35 cellular contexts compared by ENCODE assay signal in the genomic region with DNA sequence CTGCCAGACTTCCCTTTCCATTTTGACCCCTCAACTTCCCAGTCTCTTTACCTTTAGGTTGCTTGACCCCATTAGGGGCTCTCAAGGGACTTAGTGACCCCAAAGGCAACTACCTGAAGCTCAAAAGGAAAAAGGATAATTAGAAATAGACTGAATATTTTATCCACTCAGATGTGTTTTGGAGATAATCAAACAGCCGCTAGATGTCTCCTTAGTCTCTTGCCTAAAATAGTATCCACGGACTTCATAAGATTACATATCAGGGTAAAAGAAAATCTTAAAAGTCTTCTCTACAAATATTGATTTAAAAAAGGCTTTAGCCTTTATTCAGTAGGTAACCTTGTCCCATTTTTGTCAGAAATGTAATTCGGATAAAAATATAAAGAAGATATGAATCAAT. TPM values are rescaled to one million over a fixed set of nuclear protein-coding genes. Genes with fewer than 3 reads are reported as not detected.
DNase-seq lines count a peak whose midpoint lies in the region; ATAC-seq, FAIRE-seq and TF ChIP-seq lines count a peak whose summit lies in the region.
"Had no signal": no experiment of that assay in that cellular context is flagged by ENCODE, and none has a peak within 500 bp of the region (broad histone marks: within the 10 kb centered on the region; RNA-seq: fewer than 3 reads in every experiment).

No MANE protein-coding gene starts in this region.

- H3K27ac ChIP-seq in CD4-positive, CD25-positive, alpha-beta regulatory T cell (ENCODE audit: insufficient read depth, low read length, poor library complexity, severe bottlenecking): peak overlapping the region; percentile 42
- H3K27ac ChIP-seq in K562 (ENCODE audit: extremely low read depth, low read depth, low read length) (no peak overlapping the region), lower lobe of right lung (no peak overlapping the region)
- H3K27ac ChIP-seq: body of pancreas, esophagus squamous epithelium, heart right ventricle, psoas muscle, tibial artery had no signal

- TF ChIP-seq CTCF in K562 (IDR thresholded peaks at IDR 0.05 in 2 of 3, conservative IDR thresholded peaks at IDR 0.05 in 1 of 3; ENCODE audit: insufficient read depth in 2 of 3, low read depth in 1 of 3, low read length in 3 of 3): peak in 2 of 3 experiments; percentile 5 to 43; a peak in 3 of 6 replicates
- no peak for TF ChIP-seq CTCF in lower lobe of right lung (IDR thresholded peaks at IDR 0.05)

- H3K79me2 ChIP-seq in K562 (ENCODE audit: control insufficient read depth, insufficient read depth, low read length): no peaks in the 10 kb centered on the region

- H4K20me1 ChIP-seq in K562 (replicated peaks; ENCODE audit: control insufficient read depth, insufficient read depth, low read length): no peaks in the 10 kb centered on the region

- TF ChIP-seq POLR2A in K562 (conservative IDR thresholded peaks at IDR 0.05): no peak

- TF ChIP-seq EP300 in K562 (IDR thresholded peaks at IDR 0.05; ENCODE audit: low read length): no peak

- DNase-seq in CD4-positive, CD25-positive, alpha-beta regulatory T cell: no peak
- DNase-seq in OCI-M1 (lab: John Stamatoyannopoulos, UW) (peak; percentile 55), K562 (ENCODE audit: extremely low read depth in 1 of 4, low spot score in 3 of 4) (no peak), lower lobe of right lung (no peak), middle frontal gyrus (ENCODE audit: extremely low spot score, low spot score) (no peak)
- DNase-seq in activated T-helper 1 cell treated with anti-CD3 and anti-CD28 coated beads, Interleukin-12 subunit alpha, Interleukin-12 subunit beta, Interleukin-2, Interleukin-4 antibody, amounts not matched to agents 30 ng/mL and 10 ng/mL and 1 ng/mL, durations not matched to agents 14 hours and 24 hours and 36 hours (ENCODE audit: low spot score): no peak
- DNase-seq: activated CD4-positive, alpha-beta T cell treated with anti-CD3 and anti-CD28 coated beads for 4 hours; activated naive CD4-positive, alpha-beta T cell treated with anti-CD3 and anti-CD28 coated beads, Interleukin-2, amount 50 U/mL, for 16 hours; body of pancreas; C1 segment of cervical spinal cord; Caco-2; cerebellar nuclear complex; esophagus squamous epithelium; heart right ventricle; KBM-7; kidney glomerular epithelial cell; midbrain; naive thymus-derived CD8-positive, alpha-beta T cell; NCI-H1417; NCI-H2081; NCI-H526; psoas muscle; stimulated activated CD4-positive, alpha-beta T cell treated with anti-CD3 and anti-CD28 coated beads, Interleukin-4, amount 100 ng/mL, for 1 hour; tibial artery had no signal

- POLR2A ChIA-PET in K562 (lab: Yijun Ruan, JAX): no interaction called here

- no peak overlapping the region for H3K4me3 ChIP-seq in CD4-positive, CD25-positive, alpha-beta regulatory T cell (ENCODE audit: low read depth, low read length)
- H3K4me3 ChIP-seq in K562 (no peak overlapping the region), lower lobe of right lung (no peak overlapping the region)
- H3K4me3 ChIP-seq: body of pancreas, esophagus squamous epithelium, heart right ventricle, psoas muscle, tibial artery had no signal

- no peaks in the 10 kb centered on the region for H3K36me3 ChIP-seq in CD4-positive, CD25-positive, alpha-beta regulatory T cell (ENCODE audit: control insufficient read depth, insufficient read depth, low read length)
- H3K36me3 ChIP-seq in K562 (ENCODE audit: control insufficient read depth, insufficient read depth, low read length) (no peaks in the 10 kb centered on the region), lower lobe of right lung (no peaks in the 10 kb centered on the region)
- H3K36me3 ChIP-seq: esophagus squamous epithelium, heart right ventricle, tibial artery had no signal

- peaks cover 5 to 18% (median 12%) of the 10 kb centered on the region in 4 donors for H3K4me1 Mint-ChIP-seq in CD4-positive, CD25-positive, alpha-beta regulatory T cell
- H3K4me1 Mint-ChIP-seq in activated T-helper 1 cell treated with anti-CD3 and anti-CD28 coated beads, Interleukin-12 subunit alpha, Interleukin-12 subunit beta, Interleukin-2, Interleukin-4 antibody, amounts not matched to agents 30 ng/mL and 10 ng/mL and 1 ng/mL, durations not matched to agents 14 hours and 24 hours and 36 hours (ENCODE audit: low read depth): peaks cover 12% of the 10 kb centered on the region

- H3K36me3 Mint-ChIP-seq in CD4-positive, CD25-positive, alpha-beta regulatory T cell: peaks cover 4% of the 10 kb centered on the region
- peaks cover under 1% of the 10 kb centered on the region for H3K36me3 Mint-ChIP-seq in activated T-helper 1 cell treated with anti-CD3 and anti-CD28 coated beads, Interleukin-12 subunit alpha, Interleukin-12 subunit beta, Interleukin-2, Interleukin-4 antibody, amounts not matched to agents 30 ng/mL and 10 ng/mL and 1 ng/mL, durations not matched to agents 14 hours and 24 hours and 36 hours (ENCODE audit: low read depth)
- H3K36me3 Mint-ChIP-seq: naive thymus-derived CD8-positive, alpha-beta T cell had no signal

- no peaks in the 10 kb centered on the region for H3K4me1 ChIP-seq in CD4-positive, CD25-positive, alpha-beta regulatory T cell (ENCODE audit: control insufficient read depth, insufficient read depth, low read length, poor library complexity, severe bottlenecking)
- no peaks in the 10 kb centered on the region for H3K4me1 ChIP-seq in K562 (replicated peaks in 1 of 2; ENCODE audit: control insufficient read depth in 2 of 2, insufficient read depth in 2 of 2, low read length in 2 of 2)
- no peaks in the 10 kb centered on the region for H3K4me1 ChIP-seq in lower lobe of right lung
- H3K4me1 ChIP-seq: body of pancreas, Caco-2, esophagus squamous epithelium, heart right ventricle, psoas muscle, tibial artery had no signal

- BruUV-seq in K562 (replicated peaks; lab: Mats Ljungman, UMichigan): no TSS peak

- TF ChIP-seq RAD21 in K562 (CRISPR knock-in tag; conservative IDR thresholded peaks at IDR 0.05 in 1 of 2, IDR thresholded peaks at IDR 0.05 in 1 of 2): peak; percentile 27 to 49; a peak in 3 of 4 replicates

- H3K9me1 ChIP-seq in K562 (ENCODE audit: control insufficient read depth, insufficient read depth, low read length): no peaks in the 10 kb centered on the region

- no peak overlapping the region for H3K4me2 ChIP-seq in K562 (ENCODE audit: insufficient read depth, low read length)

- no peaks in the 10 kb centered on the region for H3K9me3 Mint-ChIP-seq in CD4-positive, CD25-positive, alpha-beta regulatory T cell
- H3K9me3 Mint-ChIP-seq in activated T-helper 1 cell treated with anti-CD3 and anti-CD28 coated beads, Interleukin-12 subunit alpha, Interleukin-12 subunit beta, Interleukin-2, Interleukin-4 antibody, amounts not matched to agents 30 ng/mL and 10 ng/mL and 1 ng/mL, durations not matched to agents 14 hours and 24 hours and 36 hours: peaks cover under 1% of the 10 kb centered on the region
- H3K9me3 Mint-ChIP-seq: activated T-helper 2 cell treated with anti-CD3 and anti-CD28 coated beads, Interferon-gamma antibody, Interleukin-2, Interleukin-4, amounts not matched to agents 10 μg/mL and 5 μg/mL and 100 μg/mL, durations not matched to agents 14 hours and 24 hours and 36 hours; naive thymus-derived CD8-positive, alpha-beta T cell had no signal

- intact Hi-C loops in K562 (cut with micrococcal nuclease) (no loop called here), lower lobe of right lung (cut with DNase I) (no loop called here)
- intact Hi-C loops in activated T-helper 1 cell treated with anti-CD3 and anti-CD28 coated beads, Interleukin-12 subunit alpha, Interleukin-12 subunit beta, Interleukin-2, Interleukin-4 antibody, amounts not matched to agents 30 ng/mL and 10 ng/mL and 1 ng/mL, durations not matched to agents 14 hours and 24 hours and 36 hours (cut with micrococcal nuclease): loop anchor here (10.0 kb wide), 1 partner anchor 643 kb away; no protein-coding TSS in a partner anchor

- H3K27me3 ChIP-seq in CD4-positive, CD25-positive, alpha-beta regulatory T cell (ENCODE audit: control insufficient read depth, insufficient read depth, low read length): no peaks in the 10 kb centered on the region
- no peaks in the 10 kb centered on the region for H3K27me3 ChIP-seq in K562 (ENCODE audit: control insufficient read depth in 2 of 2, insufficient read depth in 2 of 2, low read length in 2 of 2)
- H3K27me3 ChIP-seq in lower lobe of right lung (ENCODE audit: low read depth): no peaks in the 10 kb centered on the region
- H3K27me3 ChIP-seq: body of pancreas, esophagus squamous epithelium, tibial artery had no signal

- FAIRE-seq in A204.1 (lab: Jason Lieb, UNC): peak; percentile 77
- no peak for FAIRE-seq in K562 (lab: Jason Lieb, UNC)
- FAIRE-seq: endometrium, frontal cortex, HTR-8/SVneo had no signal

- H3K27ac Mint-ChIP-seq in CD4-positive, CD25-positive, alpha-beta regulatory T cell: peak overlapping the region in 1 of 3 donors; percentile 15
- H3K27ac Mint-ChIP-seq in activated T-helper 1 cell treated with anti-CD3 and anti-CD28 coated beads, Interleukin-12 subunit alpha, Interleukin-12 subunit beta, Interleukin-2, Interleukin-4 antibody, amounts not matched to agents 30 ng/mL and 10 ng/mL and 1 ng/mL, durations not matched to agents 14 hours and 24 hours and 36 hours: no peak overlapping the region
- H3K27ac Mint-ChIP-seq: activated T-helper 2 cell treated with anti-CD3 and anti-CD28 coated beads, Interferon-gamma antibody, Interleukin-2, Interleukin-4, amounts not matched to agents 10 μg/mL and 5 μg/mL and 100 μg/mL, durations not matched to agents 14 hours and 24 hours and 36 hours; naive thymus-derived CD8-positive, alpha-beta T cell had no signal

- no peak for ATAC-seq in CD4-positive, CD25-positive, alpha-beta regulatory T cell (ENCODE audit: low read depth in 2 of 2)
- ATAC-seq in K562 (peak; percentile 49; the same call in 1 of the 3 replicates), lower lobe of right lung (no peak), HG03565 (IDR thresholded peaks at IDR 0.05; ENCODE audit: unreplicated experiment) (no peak)
- ATAC-seq: body of pancreas; heart right ventricle; naive thymus-derived CD8-positive, alpha-beta T cell; psoas muscle had no signal

- peak overlapping the region; percentile 74 for H2AFZ ChIP-seq in K562 (ENCODE audit: low read depth, low read length)

- in situ Hi-C loops in K562 (cut with MboI): no loop called here

- peak overlapping the region in 1 of 4 donors; percentile 7 for H3K4me3 Mint-ChIP-seq in CD4-positive, CD25-positive, alpha-beta regulatory T cell
- H3K4me3 Mint-ChIP-seq in activated T-helper 1 cell treated with anti-CD3 and anti-CD28 coated beads, Interleukin-12 subunit alpha, Interleukin-12 subunit beta, Interleukin-2, Interleukin-4 antibody, amounts not matched to agents 30 ng/mL and 10 ng/mL and 1 ng/mL, durations not matched to agents 14 hours and 24 hours and 36 hours: no peak overlapping the region
- H3K4me3 Mint-ChIP-seq: naive thymus-derived CD8-positive, alpha-beta T cell had no signal

- CTCF ChIA-PET in K562 (lab: Yijun Ruan, JAX; ENCODE audit: low intra/inter-chr PET ratio): interaction anchor here (0.6 to 0.7 kb wide), 2 partner anchors 77 to 113 kb away, joined by 3 read pairs; no protein-coding TSS in a partner anchor

- 0% methylated on average over 3 of the region's 3 CpGs for WGBS in K562 (ENCODE audit: insufficient coverage, low coverage, missing lambda C conversion rate)

- no peaks in the 10 kb centered on the region for H3K9me3 ChIP-seq in CD4-positive, CD25-positive, alpha-beta regulatory T cell (ENCODE audit: control insufficient read depth in 2 of 2, low read length in 2 of 2)
- H3K9me3 ChIP-seq in K562 (replicated peaks; ENCODE audit: control insufficient read depth, insufficient read depth, low read depth, low read length) (no peaks in the 10 kb centered on the region), lower lobe of right lung (no peaks in the 10 kb centered on the region)
- H3K9me3 ChIP-seq: body of pancreas, Caco-2, esophagus squamous epithelium, heart right ventricle, psoas muscle, tibial artery had no signal

- H3K9ac ChIP-seq in K562 (ENCODE audit: insufficient read depth in 1 of 2, low read depth in 2 of 2, low read length in 2 of 2): no peak overlapping the region

- H3K27me3 Mint-ChIP-seq in CD4-positive, CD25-positive, alpha-beta regulatory T cell: no peaks in the 10 kb centered on the region
- peaks cover 3% of the 10 kb centered on the region for H3K27me3 Mint-ChIP-seq in activated T-helper 1 cell treated with anti-CD3 and anti-CD28 coated beads, Interleukin-12 subunit alpha, Interleukin-12 subunit beta, Interleukin-2, Interleukin-4 antibody, amounts not matched to agents 30 ng/mL and 10 ng/mL and 1 ng/mL, durations not matched to agents 14 hours and 24 hours and 36 hours (ENCODE audit: insufficient read depth)
- H3K27me3 Mint-ChIP-seq: naive thymus-derived CD8-positive, alpha-beta T cell had no signal

RNA-seq across cellular contexts. Expression of gene RHOXF2, which starts 21.0 kb away (rescaled TPM):
- not detected for total RNA-seq in CD4-positive, CD25-positive, alpha-beta regulatory T cell
- polyA plus RNA-seq in CD4-positive, CD25-positive, alpha-beta regulatory T cell: under 1 TPM in 1 of 4 donors, not detected in 3; 0.06 TPM
- total RNA-seq in K562 (2011; cell fraction: chromatin; rRNA removed; ENCODE audit: low replicate concordance): 12.9 and 13.5 TPM in 2 replicates
- total RNA-seq in K562 (2011; cell fraction: nucleolus; rRNA removed): 19.7 and 21.0 TPM in 2 replicates
- total RNA-seq in K562 (2011; cell fraction: nucleoplasm; rRNA removed): 21.7 and 25.7 TPM in 2 replicates
- total RNA-seq in K562 (2014; rRNA removed): 157 and 182 TPM in 2 replicates
- total RNA-seq in K562 (2014; rRNA removed; fragmentation: Illumina TruSeq; extraction: Trizol): 98.1 and 110 TPM in 2 replicates
- 137 and 141 TPM in 2 replicates for total RNA-seq in K562 (2015; rRNA removed; fragmentation: Illumina TruSeq; extraction: Trizol)
- 120 and 121 TPM in 2 replicates for total RNA-seq in K562 (2021)
- 159 and 253 TPM in 2 replicates for polyA plus RNA-seq in K562 (2011; rRNA removed)
- 261 and 449 TPM in 2 replicates for polyA plus RNA-seq in K562 (2011; cell fraction: cytosol; rRNA removed)
- polyA plus RNA-seq in K562 (2011; cell fraction: nucleus; rRNA removed): 47.2 and 111 TPM in 2 replicates
- polyA plus RNA-seq in K562 (2012): 156 and 166 TPM in 2 replicates
- 182 and 200 TPM in 2 replicates for polyA plus RNA-seq in K562 (2014; fragmentation: Illumina TruSeq; extraction: Trizol)
- 10 to 100 TPM; 36.0 to 69.6 TPM for polyA plus RNA-seq in K562 (2014; fragmentation: Nextera tagmentation; extraction: Ambion mirVana)
- 173 and 179 TPM in 2 replicates for polyA plus RNA-seq in K562 (2014; rRNA removed)
- 191 and 230 TPM in 2 replicates for polyA minus RNA-seq in K562 (2011; rRNA and poly(A)+ RNA removed)
- 68.0 and 87.0 TPM in 2 replicates for polyA minus RNA-seq in K562 (2011; cell fraction: cytosol; rRNA and poly(A)+ RNA removed)
- 14.3 and 39.7 TPM in 2 replicates for polyA minus RNA-seq in K562 (2011; cell fraction: nucleus; rRNA and poly(A)+ RNA removed)
- total RNA-seq in lower lobe of right lung: not detected
- not detected in 2 replicates for total RNA-seq in activated T-helper 1 cell treated with anti-CD3 and anti-CD28 coated beads, Interleukin-12 subunit alpha, Interleukin-12 subunit beta, Interleukin-2, Interleukin-4 antibody, amounts not matched to agents 30 ng/mL and 10 ng/mL and 1 ng/mL, durations not matched to agents 14 hours and 24 hours and 36 hours
- total RNA-seq: activated T-helper 2 cell treated with anti-CD3 and anti-CD28 coated beads, Interferon-gamma antibody, Interleukin-2, Interleukin-4, amounts not matched to agents 10 μg/mL and 5 μg/mL and 100 μg/mL, durations not matched to agents 14 hours and 24 hours and 36 hours; body of pancreas; Caco-2; dermis microvascular lymphatic vessel endothelial cell; esophagus squamous epithelium; frontal cortex; G401; heart right ventricle; lower leg skin; M059J; naive thymus-derived CD8-positive, alpha-beta T cell; psoas muscle; T-helper 2 cell treated with Interferon-gamma antibody and Interleukin-4, amounts not matched to agents 100 ng/mL and 5 ng/mL, for 36 hours had no signal
- polyA plus RNA-seq: heart right ventricle; naive thymus-derived CD8-positive, alpha-beta T cell; psoas muscle had no signal

RNA-seq across cellular contexts. Expression of gene RHOXF1, which starts 21.7 kb away (rescaled TPM):
- 4.7 TPM for total RNA-seq in CD4-positive, CD25-positive, alpha-beta regulatory T cell
- polyA plus RNA-seq in CD4-positive, CD25-positive, alpha-beta regulatory T cell: 1 to 10 TPM in 3 of 4 donors, not detected in 1; 1.8 to 2.8 (median 2.7) TPM
- not detected in 2 replicates for total RNA-seq in K562 (2011; cell fraction: chromatin; rRNA removed; ENCODE audit: low replicate concordance)
- not detected in 2 replicates for total RNA-seq in K562 (2011; cell fraction: nucleolus; rRNA removed)
- total RNA-seq in K562 (2011; cell fraction: nucleoplasm; rRNA removed): not detected in 2 replicates
- total RNA-seq in K562 (2014; rRNA removed) (not detected in 2 replicates), K562 (2014; rRNA removed; fragmentation: Illumina TruSeq; extraction: Trizol) (not detected in 2 replicates), K562 (2015; rRNA removed; fragmentation: Illumina TruSeq; extraction: Trizol) (not detected in 2 replicates), K562 (2021) (not detected in 2 replicates), lower lobe of right lung (not detected)
- polyA plus RNA-seq in K562 (2011; rRNA removed) (not detected in 2 replicates), K562 (2014; fragmentation: Illumina TruSeq; extraction: Trizol) (not detected in 2 replicates), K562 (2014; fragmentation: Nextera tagmentation; extraction: Ambion mirVana) (not detected), K562 (2014; rRNA removed) (0.17 TPM in 1 of 2 replicates, not detected in the other)
- not detected in 2 replicates for polyA plus RNA-seq in K562 (2011; cell fraction: cytosol; rRNA removed)
- polyA plus RNA-seq in K562 (2011; cell fraction: nucleus; rRNA removed): 0.21 TPM in 1 of 2 replicates, not detected in the other
- 0.14 TPM in 1 of 2 replicates, not detected in the other for polyA plus RNA-seq in K562 (2012)
- polyA minus RNA-seq in K562 (2011; rRNA and poly(A)+ RNA removed): not detected in 2 replicates
- polyA minus RNA-seq in K562 (2011; cell fraction: cytosol; rRNA and poly(A)+ RNA removed): not detected in 2 replicates
- not detected in 2 replicates for polyA minus RNA-seq in K562 (2011; cell fraction: nucleus; rRNA and poly(A)+ RNA removed)
- not detected in 2 replicates for total RNA-seq in activated T-helper 1 cell treated with anti-CD3 and anti-CD28 coated beads, Interleukin-12 subunit alpha, Interleukin-12 subunit beta, Interleukin-2, Interleukin-4 antibody, amounts not matched to agents 30 ng/mL and 10 ng/mL and 1 ng/mL, durations not matched to agents 14 hours and 24 hours and 36 hours
- total RNA-seq: activated T-helper 2 cell treated with anti-CD3 and anti-CD28 coated beads, Interferon-gamma antibody, Interleukin-2, Interleukin-4, amounts not matched to agents 10 μg/mL and 5 μg/mL and 100 μg/mL, durations not matched to agents 14 hours and 24 hours and 36 hours; body of pancreas; Caco-2; dermis microvascular lymphatic vessel endothelial cell; esophagus squamous epithelium; frontal cortex; G401; M059J; psoas muscle; T-helper 2 cell treated with Interferon-gamma antibody and Interleukin-4, amounts not matched to agents 100 ng/mL and 5 ng/mL, for 36 hours had no signal
- polyA plus RNA-seq: psoas muscle had no signal

RNA-seq across cellular contexts. Expression of gene RHOXF2B, which starts 59.9 kb away (rescaled TPM):
- total RNA-seq in CD4-positive, CD25-positive, alpha-beta regulatory T cell: not detected
- polyA plus RNA-seq in CD4-positive, CD25-positive, alpha-beta regulatory T cell: under 1 TPM in 1 of 4 donors, not detected in 3; 0.10 TPM
- 0.30 and 0.32 TPM in 2 replicates for total RNA-seq in K562 (2011; cell fraction: chromatin; rRNA removed; ENCODE audit: low replicate concordance)
- total RNA-seq in K562 (2011; cell fraction: nucleolus; rRNA removed): 0.13 and 0.17 TPM in 2 replicates
- 0.15 and 0.69 TPM in 2 replicates for total RNA-seq in K562 (2011; cell fraction: nucleoplasm; rRNA removed)
- 2.2 and 3.7 TPM in 2 replicates for total RNA-seq in K562 (2014; rRNA removed)
- 1.4 and 2.4 TPM in 2 replicates for total RNA-seq in K562 (2014; rRNA removed; fragmentation: Illumina TruSeq; extraction: Trizol)
- 3.2 and 3.8 TPM in 2 replicates for total RNA-seq in K562 (2015; rRNA removed; fragmentation: Illumina TruSeq; extraction: Trizol)
- total RNA-seq in K562 (2021): 1.9 and 4.7 TPM in 2 replicates
- polyA plus RNA-seq in K562 (2011; rRNA removed): 2.6 and 17.5 TPM in 2 replicates
- polyA plus RNA-seq in K562 (2011; cell fraction: cytosol; rRNA removed): 6.6 and 36.3 TPM in 2 replicates
- polyA plus RNA-seq in K562 (2011; cell fraction: nucleus; rRNA removed): 1.0 and 8.0 TPM in 2 replicates
- 5.2 and 9.1 TPM in 2 replicates for polyA plus RNA-seq in K562 (2012)
- 2.2 and 4.0 TPM in 2 replicates for polyA plus RNA-seq in K562 (2014; fragmentation: Illumina TruSeq; extraction: Trizol)
- polyA plus RNA-seq in K562 (2014; fragmentation: Nextera tagmentation; extraction: Ambion mirVana): 1 to 10 TPM in 1 of 2 experiments, under 1 TPM in 1; 0.79 to 2.3 TPM
- polyA plus RNA-seq in K562 (2014; rRNA removed): 3.5 and 4.3 TPM in 2 replicates
- 4.9 and 23.4 TPM in 2 replicates for polyA minus RNA-seq in K562 (2011; rRNA and poly(A)+ RNA removed)
- polyA minus RNA-seq in K562 (2011; cell fraction: cytosol; rRNA and poly(A)+ RNA removed): 1.6 and 13.6 TPM in 2 replicates
- polyA minus RNA-seq in K562 (2011; cell fraction: nucleus; rRNA and poly(A)+ RNA removed): 0.40 and 3.4 TPM in 2 replicates
- total RNA-seq in lower lobe of right lung: not detected
- total RNA-seq in activated T-helper 1 cell treated with anti-CD3 and anti-CD28 coated beads, Interleukin-12 subunit alpha, Interleukin-12 subunit beta, Interleukin-2, Interleukin-4 antibody, amounts not matched to agents 30 ng/mL and 10 ng/mL and 1 ng/mL, durations not matched to agents 14 hours and 24 hours and 36 hours: not detected in 2 replicates
- total RNA-seq: activated T-helper 2 cell treated with anti-CD3 and anti-CD28 coated beads, Interferon-gamma antibody, Interleukin-2, Interleukin-4, amounts not matched to agents 10 μg/mL and 5 μg/mL and 100 μg/mL, durations not matched to agents 14 hours and 24 hours and 36 hours; body of pancreas; Caco-2; dermis microvascular lymphatic vessel endothelial cell; esophagus squamous epithelium; frontal cortex; G401; heart right ventricle; lower leg skin; M059J; naive thymus-derived CD8-positive, alpha-beta T cell; psoas muscle; T-helper 2 cell treated with Interferon-gamma antibody and Interleukin-4, amounts not matched to agents 100 ng/mL and 5 ng/mL, for 36 hours had no signal
- polyA plus RNA-seq: heart right ventricle; naive thymus-derived CD8-positive, alpha-beta T cell; psoas muscle had no signal

Comparison
In these comparisons a context has a peak if more than half of its experiments do, and no peak if none do; other contexts are left out.
1. RNA of gene RHOXF2, which starts 21.0 kb away (total RNA-seq): 12.9 to 182 TPM in K562; not detected in CD4-positive, CD25-positive, alpha-beta regulatory T cell (single experiment), not detected in lower lobe of right lung (single experiment) and not detected in activated T-helper 1 cell treated with anti-CD3 and anti-CD28 coated beads, Interleukin-12 subunit alpha, Interleukin-12 subunit beta, Interleukin-2, Interleukin-4 antibody, amounts not matched to agents 30 ng/mL and 10 ng/mL and 1 ng/mL, durations not matched to agents 14 hours and 24 hours and 36 hours; every median in the first group is over 10 times any median in the second.